Comparison of ENCODE assay signal across 1 cellular context in genomic region chr20:3778976-3779375, GRCh38.
TF ChIP-seq lines count a peak whose summit lies in the region.

No MANE protein-coding gene starts in this region.

TF ChIP-seq in HepG2, 621 proteins besides CTCF, POLR2A, EP300 and RAD21:
- TF ChIP-seq CHD4 (IDR thresholded peaks at IDR 0.05; ENCODE audit: borderline replicate concordance, low read length) (no peak), PAF1 (CRISPR knock-in tag; IDR thresholded peaks at IDR 0.05) (no peak), SYNCRIP (IDR thresholded peaks at IDR 0.05; ENCODE audit: insufficient read depth, low read depth, low read length) (no peak), USF2 (IDR thresholded peaks at IDR 0.05; ENCODE audit: low read depth, low read length) (no peak), USF2 (CRISPR knock-in tag; IDR thresholded peaks at IDR 0.05; ENCODE audit: borderline replicate concordance) (no peak), CHD2 (IDR thresholded peaks at IDR 0.05; ENCODE audit: low read depth, low read length) (no peak), ATF7 (IDR thresholded peaks at IDR 0.05) (peak; percentile 25; the same call in 1 of the 2 replicates), ATF7 (CRISPR knock-in tag; IDR thresholded peaks at IDR 0.05) (no peak), ZNF784 (CRISPR knock-in tag; IDR thresholded peaks at IDR 0.05; ENCODE audit: borderline replicate concordance) (no peak), BORCS8-MEF2B (CRISPR knock-in tag; IDR thresholded peaks at IDR 0.05) (no peak), CAMTA2 (CRISPR knock-in tag; IDR thresholded peaks at IDR 0.05; ENCODE audit: borderline replicate concordance) (no peak), ZNF75D (CRISPR knock-in tag; IDR thresholded peaks at IDR 0.05; ENCODE audit: borderline replicate concordance) (no peak), ZNF687 (CRISPR knock-in tag; IDR thresholded peaks at IDR 0.05) (no peak), ZFP82 (CRISPR knock-in tag; IDR thresholded peaks at IDR 0.05; ENCODE audit: borderline replicate concordance) (no peak), HOMEZ (CRISPR knock-in tag; IDR thresholded peaks at IDR 0.05; ENCODE audit: low read depth) (no peak), ZNF12 (CRISPR knock-in tag; IDR thresholded peaks at IDR 0.05) (no peak), ZNF530 (CRISPR knock-in tag; IDR thresholded peaks at IDR 0.05; ENCODE audit: low read depth) (0 out of 2 replicates have a peak, but pooled peaks have one; percentile 21), XRCC5 (optimal IDR thresholded peaks at IDR 0.05; ENCODE audit: low read length) (no peak), ZNF761 (CRISPR knock-in tag; conservative IDR thresholded peaks at IDR 0.05) (no peak), NKX3-1 (CRISPR knock-in tag; IDR thresholded peaks at IDR 0.05) (no peak), ZNF281 (CRISPR knock-in tag; IDR thresholded peaks at IDR 0.05; ENCODE audit: borderline replicate concordance) (0 out of 2 replicates have a peak, but pooled peaks have one; percentile 29), BRD4 (CRISPR knock-in tag; IDR thresholded peaks at IDR 0.05) (no peak), ZNF468 (CRISPR knock-in tag; IDR thresholded peaks at IDR 0.05) (no peak), ZSCAN20 (CRISPR knock-in tag; IDR thresholded peaks at IDR 0.05; ENCODE audit: borderline replicate concordance) (no peak)
- TF ChIP-seq, protein P1, sequence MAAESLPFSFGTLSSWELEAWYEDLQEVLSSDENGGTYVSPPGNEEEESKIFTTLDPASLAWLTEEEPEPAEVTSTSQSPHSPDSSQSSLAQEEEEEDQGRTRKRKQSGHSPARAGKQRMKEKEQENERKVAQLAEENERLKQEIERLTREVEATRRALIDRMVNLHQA (CRISPR knock-in tag; IDR thresholded peaks at IDR 0.05), result no peak
- TF ChIP-seq, protein P2, sequence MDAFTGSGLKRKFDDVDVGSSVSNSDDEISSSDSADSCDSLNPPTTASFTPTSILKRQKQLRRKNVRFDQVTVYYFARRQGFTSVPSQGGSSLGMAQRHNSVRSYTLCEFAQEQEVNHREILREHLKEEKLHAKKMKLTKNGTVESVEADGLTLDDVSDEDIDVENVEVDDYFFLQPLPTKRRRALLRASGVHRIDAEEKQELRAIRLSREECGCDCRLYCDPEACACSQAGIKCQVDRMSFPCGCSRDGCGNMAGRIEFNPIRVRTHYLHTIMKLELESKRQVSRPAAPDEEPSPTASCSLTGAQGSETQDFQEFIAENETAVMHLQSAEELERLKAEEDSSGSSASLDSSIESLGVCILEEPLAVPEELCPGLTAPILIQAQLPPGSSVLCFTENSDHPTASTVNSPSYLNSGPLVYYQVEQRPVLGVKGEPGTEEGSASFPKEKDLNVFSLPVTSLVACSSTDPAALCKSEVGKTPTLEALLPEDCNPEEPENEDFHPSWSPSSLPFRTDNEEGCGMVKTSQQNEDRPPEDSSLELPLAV (CRISPR knock-in tag; conservative IDR thresholded peaks at IDR 0.05; ENCODE audit: low read depth), result no peak
TF ChIP-seq in HepG2: peak in this region for 3.
